Comparison of ENCODE assay signal across 22 cellular contexts in genomic region chr7:73969991-73970390, GRCh38. TPM values are rescaled to one million over a fixed set of nuclear protein-coding genes. Genes with fewer than 3 reads are reported as not detected.
"Had no signal": no experiment of that assay in that cellular context is flagged by ENCODE, and none has a peak within 500 bp of the region (broad histone marks: within the 10 kb centered on the region; RNA-seq: fewer than 3 reads in every experiment).

No MANE protein-coding gene starts in this region.

- H3K36me3 ChIP-seq: gastrocnemius medialis, left lung, ovary, sigmoid colon, vagina had no signal

- DNase-seq: activated CD4-positive, alpha-beta T cell treated with anti-CD3 and anti-CD28 coated beads for 36 hours; activated CD4-positive, CD25-positive, alpha-beta regulatory T cell; activated naive CD4-positive, alpha-beta T cell; activated T-cell treated with anti-CD3 and anti-CD28 coated beads for 4 hours; activated T-cell treated with anti-CD3 and anti-CD28 coated beads, Interleukin-2, amount 50 U/mL, for 72 hours; anterior cingulate cortex; effector CD8-positive, alpha-beta T cell; gastrocnemius medialis; glutamatergic neuron; left lung; ovary; sigmoid colon; small intestine; stimulated activated CD4-positive, alpha-beta T cell treated with anti-CD3 and anti-CD28 coated beads, Interleukin-1b, Interleukin-23, amount 100 ng/mL, for 48 hours; stimulated activated naive CD4-positive, alpha-beta T cell treated with Interleukin-2 at 50 U/mL for 16 hours; T-helper 1 cell; trophoblast cell had no signal

- H3K4me3 ChIP-seq: gastrocnemius medialis, left lung, lung, ovary, sigmoid colon, testis, vagina had no signal

- ATAC-seq: activated CD4-positive, alpha-beta T cell treated with anti-CD3 and anti-CD28 coated beads for 36 hours; activated naive CD4-positive, alpha-beta T cell treated with anti-CD3 and anti-CD28 coated beads, Interleukin-2, amount 50 U/mL, for 72 hours; activated T-cell treated with anti-CD3 and anti-CD28 coated beads, Interleukin-2, amount 50 U/mL, for 72 hours; gastrocnemius medialis; left lung had no signal

- H3K27ac ChIP-seq: epithelial cell of prostate, gastrocnemius medialis, left lung, ovary, sigmoid colon, testis, vagina had no signal

- H3K27me3 ChIP-seq: gastrocnemius medialis, left lung, ovary, sigmoid colon, testis, vagina had no signal

- H3K4me1 ChIP-seq: gastrocnemius medialis, left lung, testis had no signal

- H3K9me3 ChIP-seq: gastrocnemius medialis, left lung, ovary, sigmoid colon, testis, vagina had no signal

RNA-seq across cellular contexts. Expression of gene ELN, which starts 58.0 kb away (rescaled TPM):
- total RNA-seq: activated CD4-positive, alpha-beta T cell treated with anti-CD3 and anti-CD28 coated beads for 36 hours; activated naive CD4-positive, alpha-beta T cell treated with anti-CD3 and anti-CD28 coated beads, Interleukin-2, amount 50 U/mL, for 72 hours; activated T-cell treated with anti-CD3 and anti-CD28 coated beads, Interleukin-2, amount 50 U/mL, for 72 hours had no signal
